In genomic region chr3:126307083-126307482, GRCh38 we compare ENCODE assay signal across 24 cellular contexts. TPM values are rescaled to one million over a fixed set of nuclear protein-coding genes. Genes with fewer than 3 reads are reported as not detected.
DNase-seq lines count a peak whose midpoint lies in the region; ATAC-seq and TF ChIP-seq lines count a peak whose summit lies in the region.
"Had no signal": no experiment of that assay in that cellular context is flagged by ENCODE, and none has a peak within 500 bp of the region (broad histone marks: within the 10 kb centered on the region; RNA-seq: fewer than 3 reads in every experiment).

No MANE protein-coding gene starts in this region.

- H2AFZ ChIP-seq in H9 (ENCODE audit: low read length) = no peak overlapping the region
- H2AFZ ChIP-seq: PC-9 had no signal

- no peak overlapping the region for H2BK15ac ChIP-seq in H9 (ENCODE audit: low read depth, low read length)

- DNase-seq in H9 (peak; percentile 11), NB4 (ENCODE audit: low read depth) (peak; percentile 10), nephron progenitor cell (no peak), spleen (peak; percentile 47), NCI-H446 treated with DMSO at 0.1 percent for 48 hours (lab: John Stamatoyannopoulos, UW) (no peak), prostate gland (ENCODE audit: low spot score) (no peak)
- DNase-seq: Calu3; DMS79 treated with DMSO at 0.1 percent for 48 hours; GF-D8; Kasumi-1; NCI-H1105; NCI-H1436 treated with DMSO at 0.1 percent for 48 hours; NCI-H1930; NCI-H2107; NCI-H446; NCI-H526; NCI-H82; NK-92 treated with Interleukin-12 subunit alpha and Interleukin-12 subunit beta, amount 100 ng/mL, for 24 hours; PC-9 had no signal

- H4K5ac ChIP-seq in H9 (ENCODE audit: insufficient read length, low read depth, low read length) = no peak overlapping the region

- H3T11ph ChIP-seq in H9 (ENCODE audit: low read length) = no peak overlapping the region

- TF ChIP-seq POLR2A in NB4 (IDR thresholded peaks at IDR 0.05; ENCODE audit: extremely low read depth, insufficient read length) (no peak), spleen (IDR thresholded peaks at IDR 0.05) (no peak), prostate gland (IDR thresholded peaks at IDR 0.05) (no peak)

- H3K14ac ChIP-seq in H9 (ENCODE audit: insufficient read depth, low read length) = no peak overlapping the region

- no peak overlapping the region for H4K8ac ChIP-seq in H9 (replicated peaks; ENCODE audit: insufficient read length, low read depth, low read length)

- no peak overlapping the region for H3K56ac ChIP-seq in H9 (ENCODE audit: insufficient read length, low read depth, low read length)

- TF ChIP-seq CTCF in H9 (conservative IDR thresholded peaks at IDR 0.05) (no peak), NB4 (IDR thresholded peaks at IDR 0.05; ENCODE audit: low read depth, low read length) (no peak), nephron progenitor cell (IDR thresholded peaks at IDR 0.05) (no peak), spleen (IDR thresholded peaks at IDR 0.05 in 8 of 11, conservative IDR thresholded peaks at IDR 0.05 in 3 of 11) (no peak), prostate gland (IDR thresholded peaks at IDR 0.05) (no peak)

- WGBS in H9 (ENCODE audit: extremely low coverage, insufficient read length, low lambda C conversion rate) = no CpG with 5 or more reads among the region's 7 CpGs
- 81 to 93% (median 86%) methylated on average over 7 of the region's 7 CpGs for WGBS in spleen, 5 donors
- WGBS in prostate gland = 96% methylated on average over 7 of the region's 7 CpGs

- H2BK5ac ChIP-seq in H9 (ENCODE audit: insufficient read length, low read length) = no peak overlapping the region

- H3K9me3 ChIP-seq in H9 (ENCODE audit: control insufficient read depth, low read depth, low read length) (no peaks in the 10 kb centered on the region), spleen (peaks cover 4 to 35% (median 24%) of the 10 kb centered on the region in 8 donors), prostate gland (no peaks in the 10 kb centered on the region)

- no peaks in the 10 kb centered on the region for H4K20me1 ChIP-seq in H9 (ENCODE audit: control insufficient read depth, insufficient read depth, insufficient read length)

- H3K23ac ChIP-seq in H9 (ENCODE audit: insufficient read length, low read depth, low read length) = no peak overlapping the region

- H3K4me1 Mint-ChIP-seq in H9 (0 out of 4 replicates have a peak, but pooled peaks cover 0 to 4% of the 10 kb centered on the region in 2 experiments), nephron progenitor cell (no peaks in the 10 kb centered on the region)

- no peak overlapping the region for H3K4me3 ChIP-seq in NB4 (ENCODE audit: low read depth, low read length)
- no peak overlapping the region for H3K4me3 ChIP-seq in spleen
- H3K4me3 ChIP-seq in prostate gland = no peak overlapping the region
- H3K4me3 ChIP-seq: PC-9, SJSA1 had no signal

- H3K4me1 ChIP-seq in H9 (ENCODE audit: insufficient read depth, low read length) = no peaks in the 10 kb centered on the region
- H3K4me1 ChIP-seq in spleen = no peaks in the 10 kb centered on the region
- no peaks in the 10 kb centered on the region for H3K4me1 ChIP-seq in prostate gland (replicated peaks)

- no peaks in the 10 kb centered on the region for H3K23me2 ChIP-seq in H9 (ENCODE audit: insufficient read length, low read depth, low read length, poor library complexity, severe bottlenecking)

- H3K27me3 Mint-ChIP-seq in H9 (ENCODE audit: low read depth) (peaks cover 11% of the 10 kb centered on the region), nephron progenitor cell (ENCODE audit: low read depth, poor library complexity) (peaks cover 8% of the 10 kb centered on the region)

- no peak overlapping the region for H2AK5ac ChIP-seq in H9 (ENCODE audit: insufficient read length, low read length)

- no peak overlapping the region for H3K9ac ChIP-seq in H9 (ENCODE audit: extremely low read depth, insufficient read length, low read length)

- no peaks in the 10 kb centered on the region for H3K79me2 ChIP-seq in H9 (ENCODE audit: insufficient read depth, low read length)

- intact Hi-C loops in spleen (cut with DNase I; ENCODE audit: low total_unique reads) = no loop called here
- intact Hi-C loops in prostate gland (cut with DNase I) = no loop called here

- no peak overlapping the region for H2BK20ac ChIP-seq in H9 (ENCODE audit: low read depth, low read length, poor library complexity, severe bottlenecking)

- H3K27ac Mint-ChIP-seq in H9 (no peak overlapping the region; a peak in 1 of 7 replicates), nephron progenitor cell (peak overlapping the region; percentile 70)
- H3K27ac Mint-ChIP-seq: CD14-positive monocyte had no signal

- H2BK120ac ChIP-seq in H9 (ENCODE audit: low read depth, low read length, poor library complexity, severe bottlenecking) = no peak overlapping the region

- no peak for ATAC-seq in GM18498 (IDR thresholded peaks at IDR 0.05; ENCODE audit: unreplicated experiment)
- ATAC-seq: HCT116, Right ventricle myocardium inferior had no signal

- no peak overlapping the region for H3K4ac ChIP-seq in H9 (ENCODE audit: low read depth, low read length)

- peaks cover 28 to 36% of the 10 kb centered on the region in 2 experiments for H3K9me3 Mint-ChIP-seq in H9
- peaks cover 37% of the 10 kb centered on the region for H3K9me3 Mint-ChIP-seq in nephron progenitor cell

- H3K36me3 Mint-ChIP-seq in H9 (ENCODE audit: insufficient read depth in 1 of 3, low read depth in 3 of 3) (peaks cover 0 to 10% (median 3%) of the 10 kb centered on the region in 3 experiments; a peak in 5 of 7 replicates), nephron progenitor cell (ENCODE audit: low read depth) (peaks cover 5% of the 10 kb centered on the region)
- H3K36me3 Mint-ChIP-seq: CD14-positive monocyte had no signal

- no peak overlapping the region for H3K4me2 ChIP-seq in H9 (ENCODE audit: insufficient read depth, insufficient read length, low read length)
- H3K4me2 ChIP-seq: PC-9 had no signal

- H3K27ac ChIP-seq in H9 (ENCODE audit: insufficient read length, low read depth, low read length) (no peak overlapping the region), spleen (no peak overlapping the region), prostate gland (no peak overlapping the region)
- H3K27ac ChIP-seq: PC-9, SJSA1 had no signal

- H2BK12ac ChIP-seq in H9 (ENCODE audit: insufficient read length, low read depth, low read length) = no peak overlapping the region

- H3K27me3 ChIP-seq in H9 (ENCODE audit: insufficient read depth, low read length) = no peaks in the 10 kb centered on the region
- peaks cover 0 to 5% (median 0%) of the 10 kb centered on the region in 7 donors for H3K27me3 ChIP-seq in spleen (replicated peaks in 1 of 7)
- no peaks in the 10 kb centered on the region for H3K27me3 ChIP-seq in prostate gland (replicated peaks; ENCODE audit: insufficient read depth)
- H3K27me3 ChIP-seq: SJSA1 had no signal

- no peaks in the 10 kb centered on the region for H3K79me1 ChIP-seq in H9 (ENCODE audit: insufficient read depth, low read depth, low read length, poor library complexity, severe bottlenecking)

- no peaks in the 10 kb centered on the region for H3K36me3 ChIP-seq in spleen
- H3K36me3 ChIP-seq in prostate gland = no peaks in the 10 kb centered on the region
- H3K36me3 ChIP-seq: SJSA1 had no signal

- no peak overlapping the region for H3K18ac ChIP-seq in H9 (ENCODE audit: insufficient read length, low read depth, low read length)

- no peak overlapping the region for H3K4me3 Mint-ChIP-seq in H9
- no peak overlapping the region for H3K4me3 Mint-ChIP-seq in nephron progenitor cell
- H3K4me3 Mint-ChIP-seq: CD14-positive monocyte had no signal

- no peak overlapping the region for H4K91ac ChIP-seq in H9 (ENCODE audit: insufficient read length, low read depth, low read length)

RNA-seq across cellular contexts. Expression of gene KLF15, which starts 50.1 kb away (rescaled TPM):
- total RNA-seq in H9 (2021) (10.8 and 11.4 TPM in 2 replicates), spleen (1 to 10 TPM in 6 of 7 donors, under 1 TPM in 1; 0.57 to 9.5 (median 4.8) TPM), prostate gland (10 to 100 TPM; 52.7 to 72.6 TPM)
- polyA plus RNA-seq in spleen = 1 to 10 TPM in 2 of 3 donors, under 1 TPM in 1; 0.63 to 3.1 (median 2.4) TPM
- polyA plus RNA-seq: CD14-positive monocyte had no signal

Comparison
In these comparisons a context has a peak if more than half of its experiments do, and no peak if none do; other contexts are left out.
1. DNase-seq: peak in H9 (single experiment), NB4 (single experiment) and spleen (single experiment); none in nephron progenitor cell (single experiment), NCI-H446 treated with DMSO at 0.1 percent for 48 hours (single experiment) and prostate gland (single experiment).